18 cellular contexts compared by ENCODE assay signal in the genomic region with DNA sequence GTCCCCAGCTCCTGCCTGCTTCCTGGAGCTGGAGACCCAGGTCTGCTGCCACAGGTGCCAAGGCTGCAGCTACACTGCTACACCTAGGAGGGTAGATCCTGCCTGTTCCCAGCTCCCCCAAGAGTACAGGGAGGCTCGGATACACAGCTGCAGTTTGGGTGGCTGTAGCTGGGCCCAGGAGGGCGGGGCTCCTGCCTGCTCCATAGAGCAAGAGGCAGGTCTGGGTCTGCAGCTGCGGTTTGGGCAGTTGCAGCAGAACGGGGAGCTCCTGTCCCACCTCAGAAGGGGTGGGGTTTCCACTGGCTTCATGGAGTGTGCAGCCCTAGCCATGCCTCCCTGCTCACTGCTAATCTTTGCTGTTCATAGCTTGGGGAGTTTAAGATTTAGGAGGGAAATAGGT.
DNase-seq lines count a peak whose midpoint lies in the region; ATAC-seq, FAIRE-seq and TF ChIP-seq lines count a peak whose summit lies in the region.
"Had no signal": no experiment of that assay in that cellular context is flagged by ENCODE, and none has a peak within 500 bp of the region (broad histone marks: within the 10 kb centered on the region; RNA-seq: fewer than 3 reads in every experiment).

No MANE protein-coding gene starts in this region.

- TF ChIP-seq RAD21 in HepG2 (CRISPR knock-in tag; IDR thresholded peaks at IDR 0.05), result no peak

- no peaks in the 10 kb centered on the region for H3K9me3 ChIP-seq in HepG2 (ENCODE audit: low read length)
- no peaks in the 10 kb centered on the region for H3K9me3 ChIP-seq in right lobe of liver
- no peaks in the 10 kb centered on the region for H3K9me3 ChIP-seq in mucosa of descending colon
- H3K9me3 ChIP-seq in upper lobe of right lung, result no peaks in the 10 kb centered on the region

- no peaks in the 10 kb centered on the region for H3K79me2 ChIP-seq in HepG2 (ENCODE audit: insufficient read depth, low read length)

- H3K4me1 Mint-ChIP-seq in activated T-cell treated with anti-CD3 and anti-CD28 coated beads, Interleukin-2, amount 50 U/mL, for 72 hours (ENCODE audit: low read depth), result no peaks in the 10 kb centered on the region

- no peak overlapping the region; the same call in 1 of the 2 replicates for H3K4me2 ChIP-seq in HepG2 (ENCODE audit: low read depth, low read length)
- H3K4me2 ChIP-seq: BLaER1 treated with 17β-estradiol and CSF1 and Interleukin-3, amounts not matched to agents 10 nM and 100 nM had no signal

- no peak overlapping the region for H2AFZ ChIP-seq in HepG2 (ENCODE audit: low read length)

- H3K27ac Mint-ChIP-seq in activated T-cell treated with anti-CD3 and anti-CD28 coated beads, Interleukin-2, amount 50 U/mL, for 72 hours, result no peak overlapping the region

- H3K27ac ChIP-seq in HepG2 (ENCODE audit: extremely low read length, insufficient read depth, low read length) (no peak overlapping the region), right lobe of liver (no peak overlapping the region), upper lobe of right lung (no peak overlapping the region)
- H3K27ac ChIP-seq: BLaER1 treated with 17β-estradiol and CSF1 and Interleukin-3, amounts not matched to agents 10 nM and 100 nM had no signal

- H3K36me3 Mint-ChIP-seq in activated T-cell treated with anti-CD3 and anti-CD28 coated beads, Interleukin-2, amount 50 U/mL, for 72 hours (ENCODE audit: insufficient read depth in 2 of 2), result no peaks in the 10 kb centered on the region

- WGBS in HepG2 (ENCODE audit: low lambda C conversion rate), result 0% methylated on average over 3 of the region's 4 CpGs
- no CpG with 5 or more reads among the region's 4 CpGs for WGBS in right lobe of liver (ENCODE audit: insufficient coverage, low coverage, low lambda C conversion rate, missing lambda C conversion rate)

- in situ Hi-C loops in HepG2 (cut with HindIII; ENCODE audit: extremely low pct_ligation_motif_present, low pct_unique_long_range_greater_than_20kb), result no loop called here

- no peaks in the 10 kb centered on the region for H3K27me3 Mint-ChIP-seq in activated T-cell treated with anti-CD3 and anti-CD28 coated beads, Interleukin-2, amount 50 U/mL, for 72 hours (ENCODE audit: low read depth)

- peaks cover 0 to 3% of the 10 kb centered on the region in 2 donors for H3K9me3 Mint-ChIP-seq in activated T-cell treated with anti-CD3 and anti-CD28 coated beads, Interleukin-2, amount 50 U/mL, for 72 hours

- BruUV-seq in HepG2 (replicated peaks; lab: Mats Ljungman, UMichigan), result no TSS peak

- no peak overlapping the region for H3K9ac ChIP-seq in HepG2 (ENCODE audit: insufficient read depth, low read depth, low read length)
- H3K9ac ChIP-seq: BLaER1 treated with 17β-estradiol and CSF1 and Interleukin-3, amounts not matched to agents 10 nM and 100 nM had no signal

- CTCF ChIA-PET in HepG2 (lab: Yijun Ruan, JAX; ENCODE audit: low intra/inter-chr PET ratio, low total read pairs), result no interaction called here

- intact Hi-C loops in HepG2 (cut with micrococcal nuclease; ENCODE audit: unreplicated experiment), result no loop called here
- intact Hi-C loops in right lobe of liver (cut with DNase I), result no loop called here
- intact Hi-C loops in mucosa of descending colon (cut with DNase I, micrococcal nuclease), result no loop called here
- intact Hi-C loops in upper lobe of right lung (cut with DNase I), result no loop called here

- POLR2A ChIA-PET in HepG2 (lab: Yijun Ruan, JAX), result no interaction called here

- H3K36me3 ChIP-seq in HepG2 (replicated peaks in 1 of 2; ENCODE audit: control insufficient read depth in 1 of 2, insufficient read depth in 2 of 2, low read length in 2 of 2) (no peaks in the 10 kb centered on the region), right lobe of liver (no peaks in the 10 kb centered on the region), mucosa of descending colon (ENCODE audit: low read depth) (no peaks in the 10 kb centered on the region), upper lobe of right lung (no peaks in the 10 kb centered on the region)

- no peak overlapping the region for H3K4me3 Mint-ChIP-seq in activated T-cell treated with anti-CD3 and anti-CD28 coated beads, Interleukin-2, amount 50 U/mL, for 72 hours

- H3K4me1 ChIP-seq in HepG2 (ENCODE audit: insufficient read depth, low read length) (no peaks in the 10 kb centered on the region), right lobe of liver (no peaks in the 10 kb centered on the region), mucosa of descending colon (ENCODE audit: low read depth) (no peaks in the 10 kb centered on the region), upper lobe of right lung (no peaks in the 10 kb centered on the region)

- ATAC-seq in HepG2 (peak; percentile 54), right lobe of liver (no peak), mucosa of descending colon (peak; percentile 46), upper lobe of right lung (peak; percentile 45)
- ATAC-seq in activated T-cell treated with anti-CD3 and anti-CD28 coated beads, Interleukin-2, amount 50 U/mL, for 72 hours (replicated peaks in 1 of 2), result no peak
- ATAC-seq: Panc1 had no signal

- no peak overlapping the region for H3K4me3 ChIP-seq in HepG2 (replicated peaks in 1 of 3; ENCODE audit: insufficient read depth in 1 of 3, low read depth in 2 of 3, low read length in 3 of 3)
- no peak overlapping the region for H3K4me3 ChIP-seq in right lobe of liver
- H3K4me3 ChIP-seq in epithelial cell of esophagus (ENCODE audit: low read length), result no peak overlapping the region
- H3K4me3 ChIP-seq in mucosa of descending colon, result no peak overlapping the region
- H3K4me3 ChIP-seq in upper lobe of right lung, result no peak overlapping the region
- H3K4me3 ChIP-seq: BLaER1 treated with 17β-estradiol and CSF1 and Interleukin-3, amounts not matched to agents 10 nM and 100 nM had no signal

- FAIRE-seq in HepG2 (lab: Jason Lieb, UNC), result no peak
- FAIRE-seq: H54 had no signal

- no peaks in the 10 kb centered on the region for H4K20me1 ChIP-seq in HepG2 (ENCODE audit: insufficient read depth, low read length)
- H4K20me1 ChIP-seq: BLaER1 treated with 17β-estradiol and CSF1 and Interleukin-3, amounts not matched to agents 10 nM and 100 nM had no signal

- TF ChIP-seq EP300 in HepG2 (IDR thresholded peaks at IDR 0.05; ENCODE audit: low read depth in 2 of 2, low read length in 2 of 2), result no peak
- TF ChIP-seq EP300 in HepG2 (CRISPR knock-in tag; IDR thresholded peaks at IDR 0.05; ENCODE audit: borderline replicate concordance), result no peak

- H3K27me3 ChIP-seq in HepG2 (ENCODE audit: control insufficient read depth in 1 of 2, insufficient read depth in 2 of 2, low read length in 2 of 2) (0 out of 5 replicates have a peak, but pooled peaks cover 0 to 3% of the 10 kb centered on the region in 2 experiments), right lobe of liver (no peaks in the 10 kb centered on the region), upper lobe of right lung (no peaks in the 10 kb centered on the region)
- H3K27me3 ChIP-seq: BLaER1 treated with 17β-estradiol and CSF1 and Interleukin-3, amounts not matched to agents 10 nM and 100 nM had no signal

- no peak for DNase-seq in HepG2 (ENCODE audit: low spot score)
- no peak for DNase-seq in right lobe of liver
- peak; percentile 62 for DNase-seq in epithelial cell of esophagus (ENCODE audit: low read depth)
- DNase-seq in mucosa of descending colon, result peak in 2 of 3 donors; percentile 15 to 42
- DNase-seq in upper lobe of right lung, result no peak
- no peak for DNase-seq in NCI-H1436 (lab: John Stamatoyannopoulos, UW)
- DNase-seq in activated T-cell treated with anti-CD3 and anti-CD28 coated beads, Interleukin-2, amount 50 U/mL, for 72 hours, result no peak
- no peak for DNase-seq in DMS79 treated with DMSO at 0.1 percent for 48 hours (lab: John Stamatoyannopoulos, UW)
- DNase-seq: DMS 273 treated with DMSO at 0.1 percent for 48 hours, EL, NCI-H1092, NCI-H187, NCI-H446 treated with DMSO at 0.1 percent for 48 hours, NCI-H82, SHP77 had no signal

- no peak for TF ChIP-seq POLR2A in HepG2 (IDR thresholded peaks at IDR 0.05; ENCODE audit: insufficient read depth in 1 of 2, low read depth in 2 of 2, low read length in 2 of 2)
- no peak for TF ChIP-seq POLR2A in right lobe of liver (IDR thresholded peaks at IDR 0.05)

- TF ChIP-seq CTCF in HepG2 (CRISPR knock-in tag; IDR thresholded peaks at IDR 0.05) (no peak), right lobe of liver (IDR thresholded peaks at IDR 0.05) (no peak), epithelial cell of esophagus (IDR thresholded peaks at IDR 0.05; ENCODE audit: insufficient read depth, low read depth, low read length, missing control alignments) (no peak), mucosa of descending colon (IDR thresholded peaks at IDR 0.05) (no peak), upper lobe of right lung (IDR thresholded peaks at IDR 0.05) (no peak)

TF ChIP-seq in HepG2, 621 proteins besides CTCF, POLR2A, EP300 and RAD21:
- TF ChIP-seq FOXP4 (CRISPR knock-in tag; IDR thresholded peaks at IDR 0.05) (no peak), MIXL1 (CRISPR knock-in tag; IDR thresholded peaks at IDR 0.05) (no peak), TBX2 (CRISPR knock-in tag; IDR thresholded peaks at IDR 0.05; ENCODE audit: borderline replicate concordance) (no peak)

Comparison
In these comparisons a context has a peak if more than half of its experiments do, and no peak if none do; other contexts are left out.
1. ATAC-seq: peak in HepG2 (single experiment), mucosa of descending colon (single experiment) and upper lobe of right lung (single experiment); none in right lobe of liver (0 of 4) and activated T-cell treated with anti-CD3 and anti-CD28 coated beads, Interleukin-2, amount 50 U/mL, for 72 hours (0 of 2).
2. DNase-seq: peak in epithelial cell of esophagus (single experiment) and mucosa of descending colon (2 of 3); none in HepG2 (single experiment), right lobe of liver (0 of 3), upper lobe of right lung (single experiment), NCI-H1436 (single experiment), activated T-cell treated with anti-CD3 and anti-CD28 coated beads, Interleukin-2, amount 50 U/mL, for 72 hours (0 of 2) and DMS79 treated with DMSO at 0.1 percent for 48 hours (single experiment).